Comparison of ENCODE assay signal across 7 cellular contexts in genomic region chr14:93207468-93208308, GRCh38. TPM values are rescaled to one million over a fixed set of nuclear protein-coding genes. Genes with fewer than 3 reads are reported as not detected.
DNase-seq lines count a peak whose midpoint lies in the region; ATAC-seq, FAIRE-seq and TF ChIP-seq lines count a peak whose summit lies in the region.

No MANE protein-coding gene starts in this region.

- H3K27me3 ChIP-seq in keratinocyte (ENCODE audit: control insufficient read depth, extremely low read depth, insufficient read depth, low read length) (no peaks in the 10 kb centered on the region), spleen (replicated peaks in 1 of 7) (no peaks in the 10 kb centered on the region)

- FAIRE-seq in keratinocyte (lab: Jason Lieb, UNC), result no peak

- peaks cover 29% of the 10 kb centered on the region for H3K79me2 ChIP-seq in keratinocyte (ENCODE audit: control insufficient read depth, insufficient read depth, low read length)

- TF ChIP-seq CTCF in keratinocyte (optimal IDR thresholded peaks at IDR 0.05 in 1 of 3, IDR thresholded peaks at IDR 0.05 in 1 of 3, conservative IDR thresholded peaks at IDR 0.05 in 1 of 3; ENCODE audit: extremely low read depth in 1 of 3, insufficient read depth in 2 of 3, low read length in 3 of 3), result peak in 1 of 3 experiments; percentile 62
- peak in 3 of 11 experiments; percentile 10 to 42 (median 41) for TF ChIP-seq CTCF in spleen (IDR thresholded peaks at IDR 0.05 in 8 of 11, conservative IDR thresholded peaks at IDR 0.05 in 3 of 11)

- H3K36me3 ChIP-seq in keratinocyte (ENCODE audit: control insufficient read depth in 2 of 2, extremely low read depth in 1 of 2, insufficient read depth in 2 of 2, low read length in 2 of 2), result no peaks in the 10 kb centered on the region
- H3K36me3 ChIP-seq in spleen, result peaks cover 0 to 29% (median 14%) of the 10 kb centered on the region in 6 donors

- H3K9ac ChIP-seq in keratinocyte (ENCODE audit: control insufficient read depth, extremely low read depth, insufficient read depth, low read length), result peak overlapping the region; percentile 77

- in situ Hi-C loops in G401 (cut with HindIII; ENCODE audit: low sequenced_read_pairs), result no loop called here

- WGBS in spleen, 5 donors, result 1% methylated on average over 22 to 23 of the region's 23 CpGs

- H3K9me1 ChIP-seq in keratinocyte (ENCODE audit: control insufficient read depth, extremely low read depth, insufficient read depth, low read length), result no peaks in the 10 kb centered on the region

- H3K4me3 ChIP-seq in keratinocyte (ENCODE audit: control insufficient read depth in 2 of 3, extremely low read depth in 1 of 3, insufficient read depth in 2 of 3, low read depth in 1 of 3, low read length in 3 of 3) (peak overlapping the region; percentile 78 to 87 (median 81)), spleen (peak overlapping the region; percentile 85 to 98 (median 91))

- H3K27ac ChIP-seq in keratinocyte (ENCODE audit: control insufficient read depth, insufficient read depth, low read length) (peak overlapping the region; percentile 28), spleen (peak overlapping the region; percentile 49 to 93 (median 89))

- H2AFZ ChIP-seq in keratinocyte (ENCODE audit: control insufficient read depth, low read length), result peak overlapping the region; percentile 96

- H3K4me1 ChIP-seq in keratinocyte (ENCODE audit: control insufficient read depth, extremely low read depth, insufficient read depth, low read length) (peaks cover 8% of the 10 kb centered on the region), spleen (peaks cover 29 to 73% (median 52%) of the 10 kb centered on the region in 6 donors)

- no peak for TF ChIP-seq POLR2A in spleen (IDR thresholded peaks at IDR 0.05)

- ATAC-seq in GM21447 (IDR thresholded peaks at IDR 0.05; ENCODE audit: unreplicated experiment), result peak; percentile 47

- no peaks in the 10 kb centered on the region for H4K20me1 ChIP-seq in keratinocyte (ENCODE audit: control insufficient read depth, extremely low read depth, insufficient read depth, low read length)

- DNase-seq in G401 (ENCODE audit: low spot score) (peak; percentile 56), HS-27A (ENCODE audit: low read depth) (peak; percentile 27), RPMI8226 (peak; percentile 62), keratinocyte (ENCODE audit: low read depth, low spot score) (no peak), spleen (no peak)
- peak; percentile 23 for DNase-seq in central memory CD4-positive, alpha-beta T cell

- H3K4me2 ChIP-seq in keratinocyte (ENCODE audit: control insufficient read depth, extremely low read depth, insufficient read depth, low read depth, low read length), result peak overlapping the region; percentile 97

- dilution Hi-C loops in keratinocyte (cut with MboI; ENCODE audit: extremely low pct_ligation_motif_present, low sequenced_read_pairs), result no loop called here

- H3K9me3 ChIP-seq in keratinocyte (ENCODE audit: control insufficient read depth, low read depth, low read length), result no peaks in the 10 kb centered on the region
- no peaks in the 10 kb centered on the region for H3K9me3 ChIP-seq in spleen

- intact Hi-C loops in spleen (cut with DNase I; ENCODE audit: low total_unique reads), result no loop called here

RNA-seq across cellular contexts. Expression of gene UBR7, which starts 0.6 kb away (rescaled TPM):
- 31.4 and 35.6 TPM in 2 replicates for total RNA-seq in G401 (2014; rRNA removed; shearing (Covaris generic))
- 10.2 to 17.2 TPM (median 15.4 TPM) in 3 replicates for polyA plus RNA-seq in keratinocyte
- polyA plus RNA-seq in keratinocyte (2011; ENCODE audit: low read depth), result 10.6 TPM
- 8.2 and 13.9 TPM in 2 replicates for polyA plus RNA-seq in keratinocyte (2011; cell fraction: cytosol; rRNA removed)
- polyA plus RNA-seq in keratinocyte (2011; cell fraction: nucleus; rRNA removed), result 9.0 and 9.6 TPM in 2 replicates
- 7.9 and 11.6 TPM in 2 replicates for polyA plus RNA-seq in keratinocyte (2012; ENCODE audit: low replicate concordance)
- polyA minus RNA-seq in keratinocyte, result 5.6 to 12.7 TPM (median 8.1 TPM) in 3 replicates
- 7.7 TPM for polyA minus RNA-seq in keratinocyte (2011; cell fraction: cytosol; rRNA and poly(A)+ RNA removed)
- 5.3 and 7.7 TPM in 2 replicates for polyA minus RNA-seq in keratinocyte (2011; cell fraction: nucleus; rRNA and poly(A)+ RNA removed)
- total RNA-seq in spleen, result 10 to 100 TPM; 15.9 to 39.7 (median 22.2) TPM
- polyA plus RNA-seq in spleen, result 10 to 100 TPM in 2 of 3 donors, 1 to 10 TPM in 1; 9.7 to 15.1 (median 13.1) TPM

RNA-seq across cellular contexts. Expression of gene GON7, which starts 0.8 kb away (rescaled TPM):
- 42.8 and 48.8 TPM in 2 replicates for total RNA-seq in G401 (2014; rRNA removed; shearing (Covaris generic))
- polyA plus RNA-seq in keratinocyte (6.9 to 12.6 TPM (median 9.3 TPM) in 3 replicates), spleen (10 to 100 TPM; 19.3 to 27.0 (median 24.8) TPM)
- 9.4 TPM for polyA plus RNA-seq in keratinocyte (2011; ENCODE audit: low read depth)
- 8.6 and 12.1 TPM in 2 replicates for polyA plus RNA-seq in keratinocyte (2011; cell fraction: cytosol; rRNA removed)
- polyA plus RNA-seq in keratinocyte (2011; cell fraction: nucleus; rRNA removed), result 3.1 and 4.2 TPM in 2 replicates
- 8.7 and 9.1 TPM in 2 replicates for polyA plus RNA-seq in keratinocyte (2012; ENCODE audit: low replicate concordance)
- 0.46 to 3.2 TPM (median 2.8 TPM) in 3 replicates for polyA minus RNA-seq in keratinocyte
- polyA minus RNA-seq in keratinocyte (2011; cell fraction: cytosol; rRNA and poly(A)+ RNA removed), result 3.5 TPM
- 1.2 and 1.3 TPM in 2 replicates for polyA minus RNA-seq in keratinocyte (2011; cell fraction: nucleus; rRNA and poly(A)+ RNA removed)
- total RNA-seq in spleen, result 10 to 100 TPM in 3 of 7 donors, 1 to 10 TPM in 4; 7.2 to 16.6 (median 8.7) TPM

RNA-seq across cellular contexts. Expression of gene LYSET, which starts 22.6 kb away (rescaled TPM):
- total RNA-seq in G401 (2014; rRNA removed; shearing (Covaris generic)), result 18.1 and 25.6 TPM in 2 replicates
- polyA plus RNA-seq in keratinocyte, result 15.3 to 24.6 TPM (median 23.2 TPM) in 3 replicates
- 3.0 TPM for polyA plus RNA-seq in keratinocyte (2011; ENCODE audit: low read depth)
- 12.0 and 22.4 TPM in 2 replicates for polyA plus RNA-seq in keratinocyte (2011; cell fraction: cytosol; rRNA removed)
- polyA plus RNA-seq in keratinocyte (2011; cell fraction: nucleus; rRNA removed), result 10.2 and 12.0 TPM in 2 replicates
- 22.2 and 30.8 TPM in 2 replicates for polyA plus RNA-seq in keratinocyte (2012; ENCODE audit: low replicate concordance)
- polyA minus RNA-seq in keratinocyte, result 6.0 to 8.8 TPM (median 7.6 TPM) in 3 replicates
- polyA minus RNA-seq in keratinocyte (2011; cell fraction: cytosol; rRNA and poly(A)+ RNA removed), result 9.6 TPM
- 1.6 and 4.3 TPM in 2 replicates for polyA minus RNA-seq in keratinocyte (2011; cell fraction: nucleus; rRNA and poly(A)+ RNA removed)
- total RNA-seq in spleen, result 10 to 100 TPM in 5 of 7 donors, 1 to 10 TPM in 2; 8.5 to 15.7 (median 14.1) TPM
- 10 to 100 TPM; 21.8 to 29.2 (median 25.8) TPM for polyA plus RNA-seq in spleen

RNA-seq across cellular contexts. Expression of gene MOAP1, which starts 23.0 kb away (rescaled TPM):
- total RNA-seq in G401 (2014; rRNA removed; shearing (Covaris generic)), result 38.7 and 47.2 TPM in 2 replicates
- 13.7 to 17.8 TPM (median 17.2 TPM) in 3 replicates for polyA plus RNA-seq in keratinocyte
- polyA plus RNA-seq in keratinocyte (2011; ENCODE audit: low read depth), result 15.1 TPM
- polyA plus RNA-seq in keratinocyte (2011; cell fraction: cytosol; rRNA removed), result 17.1 and 23.9 TPM in 2 replicates
- 29.9 and 30.7 TPM in 2 replicates for polyA plus RNA-seq in keratinocyte (2011; cell fraction: nucleus; rRNA removed)
- 9.2 and 21.4 TPM in 2 replicates for polyA plus RNA-seq in keratinocyte (2012; ENCODE audit: low replicate concordance)
- polyA minus RNA-seq in keratinocyte, result 1.7 to 9.0 TPM (median 8.9 TPM) in 3 replicates
- 11.7 TPM for polyA minus RNA-seq in keratinocyte (2011; cell fraction: cytosol; rRNA and poly(A)+ RNA removed)
- 7.0 and 11.4 TPM in 2 replicates for polyA minus RNA-seq in keratinocyte (2011; cell fraction: nucleus; rRNA and poly(A)+ RNA removed)
- total RNA-seq in spleen, result 10 to 100 TPM; 16.3 to 31.4 (median 28.1) TPM
- polyA plus RNA-seq in spleen, result 10 to 100 TPM; 17.3 to 23.8 (median 21.5) TPM

Comparison
In these comparisons a context has a peak if more than half of its experiments do, and no peak if none do; other contexts are left out.
1. DNase-seq: peak in G401 (single experiment), HS-27A (single experiment), RPMI8226 (single experiment) and central memory CD4-positive, alpha-beta T cell (single experiment); none in keratinocyte (single experiment) and spleen (single experiment).